8 cellular contexts compared by ENCODE assay signal in genomic region chr18:13217466-13217961, GRCh38. TPM values are rescaled to one million over a fixed set of nuclear protein-coding genes. Genes with fewer than 3 reads are reported as not detected.
DNase-seq lines count a peak whose midpoint lies in the region; ATAC-seq and TF ChIP-seq lines count a peak whose summit lies in the region.

No MANE protein-coding gene starts in this region.

- no peaks in the 10 kb centered on the region for H3K27me3 ChIP-seq in skeletal muscle tissue (ENCODE audit: control insufficient read depth in 3 of 3, insufficient read depth in 3 of 3, low read length in 3 of 3)

- TF ChIP-seq CTCF in astrocyte of the cerebellum (IDR thresholded peaks at IDR 0.05; ENCODE audit: low read depth, low read length, missing control alignments) = no peak

- peaks cover 7 to 19% of the 10 kb centered on the region in 2 donors for H3K27me3 Mint-ChIP-seq in T-cell

- H3K9me3 Mint-ChIP-seq in T-cell = no peaks in the 10 kb centered on the region

- peak; percentile 50 for ATAC-seq in HG02759 (IDR thresholded peaks at IDR 0.05; ENCODE audit: unreplicated experiment)
- ATAC-seq in T-cell (replicated peaks in 1 of 4) = peak; percentile 44 to 59 (median 52)
- ATAC-seq in GM19455 (IDR thresholded peaks at IDR 0.05; ENCODE audit: unreplicated experiment) = no peak

- POLR2A ChIA-PET in T-cell (lab: Charles Lee) = interaction anchor here in 1 of 2 donors (0.7 kb wide), 1 partner anchor 338 kb away, joined by 3 read pairs; no protein-coding TSS in a partner anchor

- peak overlapping the region; percentile 56 for H3K27ac ChIP-seq in skeletal muscle tissue (ENCODE audit: low read depth, low read length)

- H3K36me3 Mint-ChIP-seq in T-cell = no peaks in the 10 kb centered on the region

- CTCF ChIA-PET in T-cell (lab: Charles Lee) = no interaction called here

- H3K4me1 ChIP-seq in skeletal muscle tissue (ENCODE audit: control insufficient read depth in 3 of 3, insufficient read depth in 3 of 3, low read length in 3 of 3) = peaks cover 38 to 50% (median 49%) of the 10 kb centered on the region in 3 donors

- peak overlapping the region in 2 of 3 donors; percentile 71 to 89 for H3K9ac ChIP-seq in skeletal muscle tissue (ENCODE audit: low read depth in 1 of 3, low read length in 3 of 3)

- H3K4me3 Mint-ChIP-seq in T-cell = peak overlapping the region; percentile 41 to 85 (median 47)

- in situ Hi-C loops in astrocyte of the cerebellum (cut with HindIII; ENCODE audit: low sequenced_read_pairs) = no loop called here

- DNase-seq in ELF-1 (ENCODE audit: low read depth, low spot score) = peak; percentile 53
- DNase-seq in T-cell = peak in 29 of 34 experiments; percentile 18 to 69 (median 46)
- DNase-seq in astrocyte of the cerebellum (ENCODE audit: low read depth) = no peak
- no peak for DNase-seq in NCI-H2107 treated with DMSO at 0.1 percent for 48 hours (lab: John Stamatoyannopoulos, UW; ENCODE audit: unreplicated experiment)

- H3K36me3 ChIP-seq in skeletal muscle tissue (ENCODE audit: control insufficient read depth in 3 of 3, insufficient read depth in 3 of 3, low read length in 3 of 3) = no peaks in the 10 kb centered on the region

- peaks cover 36 to 44% (median 40%) of the 10 kb centered on the region in 3 donors for H3K4me1 Mint-ChIP-seq in T-cell

- H3K4me3 ChIP-seq in astrocyte of the cerebellum (ENCODE audit: low read depth, low read length) = peak overlapping the region; percentile 37
- peak overlapping the region; percentile 68; the same call in 1 of the 2 replicates for H3K4me3 ChIP-seq in iPS-18c (ENCODE audit: insufficient read depth, low read depth, low read length)
- peak overlapping the region in 2 of 3 donors; percentile 82 for H3K4me3 ChIP-seq in skeletal muscle tissue (ENCODE audit: low read length in 3 of 3)

- no peak overlapping the region for H3K27ac Mint-ChIP-seq in T-cell

- H3K9me3 ChIP-seq in iPS-18c (ENCODE audit: control insufficient read depth, insufficient read depth, low read length) (no peaks in the 10 kb centered on the region), skeletal muscle tissue (ENCODE audit: control insufficient read depth in 3 of 3, low read length in 3 of 3) (no peaks in the 10 kb centered on the region)

RNA-seq across cellular contexts. Expression of gene LDLRAD4, which starts 1.0 kb away (rescaled TPM):
- 10 to 100 TPM; 57.6 to 80.8 (median 72.4) TPM for total RNA-seq in T-cell
- 18.3 TPM for total RNA-seq in skeletal muscle tissue

Comparison
In these comparisons a context has a peak if more than half of its experiments do, and no peak if none do; other contexts are left out.
1. DNase-seq: peak in ELF-1 (single experiment) and T-cell (29 of 34); none in astrocyte of the cerebellum (single experiment) and NCI-H2107 treated with DMSO at 0.1 percent for 48 hours (single experiment).
2. Peak in every context shown above with its lines, with median percentiles within 50 percentile points of each other: H3K4me3 ChIP-seq.